26 cellular contexts compared by ENCODE assay signal in the genomic region with DNA sequence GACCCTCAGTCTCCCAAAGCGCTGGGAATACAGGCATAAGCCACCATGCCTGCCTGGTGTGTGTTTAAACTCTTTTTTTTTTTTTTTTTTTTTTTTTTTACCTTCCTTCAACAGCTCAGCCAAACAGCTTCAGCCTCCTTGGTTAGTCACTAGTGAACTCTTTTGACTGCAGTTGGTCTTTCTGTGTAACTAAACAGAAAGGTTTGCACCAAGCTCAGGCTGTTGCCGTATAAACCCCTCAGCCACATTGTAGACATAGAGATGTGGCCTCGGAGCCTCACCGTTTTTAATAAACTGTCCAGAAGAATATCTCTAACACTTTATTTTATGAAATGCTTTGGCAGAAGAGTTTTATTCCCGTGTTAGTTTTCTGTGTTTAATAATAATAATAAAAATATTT.
DNase-seq lines count a peak whose midpoint lies in the region; ATAC-seq and TF ChIP-seq lines count a peak whose summit lies in the region.
"Had no signal": no experiment of that assay in that cellular context is flagged by ENCODE, and none has a peak within 500 bp of the region (broad histone marks: within the 10 kb centered on the region; RNA-seq: fewer than 3 reads in every experiment).

No MANE protein-coding gene starts in this region.

- intact Hi-C loops in sciatic nerve (cut with DNase I) = loop anchor here (10.0 kb wide), 1 partner anchor 317 kb away; no protein-coding TSS in a partner anchor

- no peak for TF ChIP-seq CTCF in fibroblast of pulmonary artery (IDR thresholded peaks at IDR 0.05; ENCODE audit: low read length, missing control alignments)

- no peak overlapping the region for H3K4me3 ChIP-seq in fibroblast of pulmonary artery (replicated peaks; ENCODE audit: low read depth, low read length)
- H3K4me3 ChIP-seq: coronary artery, GM12878, lower lobe of right lung, Peyer's patch, sigmoid colon, SJSA1 had no signal

- peak; percentile 69 for ATAC-seq in sciatic nerve
- ATAC-seq: activated CD4-positive, alpha-beta T cell treated with anti-CD3 and anti-CD28 coated beads for 36 hours; foreskin keratinocyte; GM12878; lower lobe of right lung had no signal

- DNase-seq in AG20443 (ENCODE audit: low spot score) = peak; percentile 17
- DNase-seq in NCI-H446 treated with DMSO at 0.1 percent for 48 hours (lab: John Stamatoyannopoulos, UW) = peak; percentile 10
- peak; percentile 18 for DNase-seq in fibroblast of pulmonary artery (ENCODE audit: low read depth)
- no peak for DNase-seq in sciatic nerve (ENCODE audit: low spot score)
- no peak for DNase-seq in SKM-1 (lab: John Stamatoyannopoulos, UW; ENCODE audit: unreplicated experiment)
- DNase-seq in T-helper 1 cell = no peak
- DNase-seq in activated CD4-positive, alpha-beta T cell treated with anti-CD3 and anti-CD28 coated beads for 4 hours = no peak
- DNase-seq in HuH-7 (ENCODE audit: low spot score) = no peak
- DNase-seq: activated CD4-positive, alpha-beta T cell treated with anti-CD3 and anti-CD28 coated beads for 36 hours; activated gamma-delta T cell treated with Interleukin-2 at 50 U/mL for 16 hours; activated T-cell treated with anti-CD3 and anti-CD28 coated beads, Interleukin-2, amount 50 U/mL, for 24 hours; C1 segment of cervical spinal cord; DMS79 treated with DMSO at 0.1 percent for 48 hours; foreskin keratinocyte; H9; hypothalamus; lower lobe of right lung; NCI-H1694 treated with DMSO at 0.1 percent for 48 hours; NCI-H526; Peyer's patch; posterior cingulate gyrus; sigmoid colon; stimulated activated CD4-positive, alpha-beta T cell treated with anti-CD3 and anti-CD28 coated beads, Interleukin-2, amount 100 ng/mL, for 24 hours had no signal

Comparison
In these comparisons a context has a peak if more than half of its experiments do, and no peak if none do; other contexts are left out.
1. DNase-seq: peak in AG20443 (single experiment), NCI-H446 treated with DMSO at 0.1 percent for 48 hours (single experiment) and fibroblast of pulmonary artery (single experiment); none in sciatic nerve (single experiment), SKM-1 (single experiment), T-helper 1 cell (0 of 5), activated CD4-positive, alpha-beta T cell treated with anti-CD3 and anti-CD28 coated beads for 4 hours (0 of 2) and HuH-7 (single experiment).